Comparison of ENCODE assay signal across 22 cellular contexts in genomic region chr6:152180601-152181000, GRCh38.
DNase-seq lines count a peak whose midpoint lies in the region; ATAC-seq, FAIRE-seq and TF ChIP-seq lines count a peak whose summit lies in the region.
"Had no signal": no experiment of that assay in that cellular context is flagged by ENCODE, and none has a peak within 500 bp of the region (broad histone marks: within the 10 kb centered on the region; RNA-seq: fewer than 3 reads in every experiment).

No MANE protein-coding gene starts in this region.

- TF ChIP-seq EP300 in HepG2 (IDR thresholded peaks at IDR 0.05; ENCODE audit: low read depth in 2 of 2, low read length in 2 of 2): no peak
- no peak for TF ChIP-seq EP300 in HepG2 (CRISPR knock-in tag; IDR thresholded peaks at IDR 0.05; ENCODE audit: borderline replicate concordance)

- FAIRE-seq in HepG2 (lab: Jason Lieb, UNC): no peak
- FAIRE-seq: D721Med, GM12891, GM19239, HTR-8/SVneo had no signal

- H3K27ac ChIP-seq in HepG2 (ENCODE audit: extremely low read length, insufficient read depth, low read length) (no peak overlapping the region), right lobe of liver (no peak overlapping the region)
- H3K27ac ChIP-seq: Peyer's patch had no signal

- no peaks in the 10 kb centered on the region for H3K9me3 Mint-ChIP-seq in activated CD4-positive, alpha-beta memory T cell treated with anti-CD3 and anti-CD28 coated beads for 36 hours
- H3K9me3 Mint-ChIP-seq in activated CD4-positive, alpha-beta memory T cell treated with anti-CD3 and anti-CD28 coated beads, Interleukin-2, amount 10 ng/mL, durations not matched to agents 7 days and 5 days: no peaks in the 10 kb centered on the region
- H3K9me3 Mint-ChIP-seq in activated naive CD8-positive, alpha-beta T cell treated with anti-CD3 and anti-CD28 coated beads, Interleukin-2, amount 50 U/mL, for 24 hours: no peaks in the 10 kb centered on the region
- no peaks in the 10 kb centered on the region for H3K9me3 Mint-ChIP-seq in natural killer cell treated with Interleukin-12 subunit alpha and Interleukin-12 subunit beta and Interleukin-15 and Interleukin-18, amount 100 ng/mL, for 72 hours
- H3K9me3 Mint-ChIP-seq: GM23338, IgD-negative memory B cell had no signal

- H3K4me1 ChIP-seq in HepG2 (ENCODE audit: insufficient read depth, low read length) (peaks cover 5% of the 10 kb centered on the region; the same call in 1 of the 2 replicates), right lobe of liver (no peaks in the 10 kb centered on the region)
- H3K4me1 ChIP-seq: BE2C, Peyer's patch had no signal

- ATAC-seq in HepG2 (no peak), right lobe of liver (no peak)
- no peak for ATAC-seq in activated naive CD8-positive, alpha-beta T cell treated with anti-CD3 and anti-CD28 coated beads, Interleukin-2, amount 50 U/mL, for 24 hours
- no peak for ATAC-seq in natural killer cell treated with Interleukin-12 subunit alpha and Interleukin-12 subunit beta and Interleukin-15 and Interleukin-18, amount 100 ng/mL, for 72 hours
- ATAC-seq: GM23338, Right ventricle myocardium inferior had no signal

- no peaks in the 10 kb centered on the region for H3K27me3 Mint-ChIP-seq in activated CD4-positive, alpha-beta memory T cell treated with anti-CD3 and anti-CD28 coated beads for 36 hours
- no peaks in the 10 kb centered on the region for H3K27me3 Mint-ChIP-seq in activated CD4-positive, alpha-beta memory T cell treated with anti-CD3 and anti-CD28 coated beads, Interleukin-2, amount 10 ng/mL, durations not matched to agents 7 days and 5 days
- H3K27me3 Mint-ChIP-seq in activated naive CD8-positive, alpha-beta T cell treated with anti-CD3 and anti-CD28 coated beads, Interleukin-2, amount 50 U/mL, for 24 hours: no peaks in the 10 kb centered on the region
- H3K27me3 Mint-ChIP-seq in natural killer cell treated with Interleukin-12 subunit alpha and Interleukin-12 subunit beta and Interleukin-15 and Interleukin-18, amount 100 ng/mL, for 72 hours: no peaks in the 10 kb centered on the region
- H3K27me3 Mint-ChIP-seq: IgD-negative memory B cell had no signal

- H3K27ac Mint-ChIP-seq in activated CD4-positive, alpha-beta memory T cell treated with anti-CD3 and anti-CD28 coated beads for 36 hours: peak overlapping the region; percentile 58
- no peak overlapping the region for H3K27ac Mint-ChIP-seq in activated CD4-positive, alpha-beta memory T cell treated with anti-CD3 and anti-CD28 coated beads, Interleukin-2, amount 10 ng/mL, durations not matched to agents 7 days and 5 days
- peak overlapping the region; percentile 17 for H3K27ac Mint-ChIP-seq in activated naive CD8-positive, alpha-beta T cell treated with anti-CD3 and anti-CD28 coated beads, Interleukin-2, amount 50 U/mL, for 24 hours
- peak overlapping the region; percentile 1 to 7 for H3K27ac Mint-ChIP-seq in natural killer cell treated with Interleukin-12 subunit alpha and Interleukin-12 subunit beta and Interleukin-15 and Interleukin-18, amount 100 ng/mL, for 72 hours
- H3K27ac Mint-ChIP-seq: GM23338 had no signal

- CTCF ChIA-PET in activated CD4-positive, alpha-beta memory T cell treated with anti-CD3 and anti-CD28 coated beads for 36 hours (lab: Charles Lee): no interaction called here
- CTCF ChIA-PET in activated CD4-positive, alpha-beta memory T cell treated with anti-CD3 and anti-CD28 coated beads, Interleukin-2, amount 10 ng/mL, durations not matched to agents 7 days and 5 days (lab: Charles Lee): interaction anchor here (0.7 kb wide), 1 partner anchor 1882 kb away, joined by 3 read pairs; no protein-coding TSS in a partner anchor
- CTCF ChIA-PET in HepG2 (lab: Yijun Ruan, JAX; ENCODE audit: low intra/inter-chr PET ratio, low total read pairs): no interaction called here

- no TSS peak for BruUV-seq in HepG2 (replicated peaks; lab: Mats Ljungman, UMichigan)

- in situ Hi-C loops in HepG2 (cut with HindIII; ENCODE audit: extremely low pct_ligation_motif_present, low pct_unique_long_range_greater_than_20kb) (no loop called here), ACHN (cut with HindIII; ENCODE audit: low pct_ligation_motif_present, low pct_unique_long_range_greater_than_20kb, low sequenced_read_pairs) (no loop called here)

- no peak overlapping the region for H2AFZ ChIP-seq in HepG2 (ENCODE audit: low read length)
- H2AFZ ChIP-seq: GM23338 had no signal

- H3K36me3 ChIP-seq in HepG2 (replicated peaks in 1 of 2; ENCODE audit: control insufficient read depth in 1 of 2, insufficient read depth in 2 of 2, low read length in 2 of 2): peaks cover 0 to 3% of the 10 kb centered on the region in 2 experiments; a peak in 1 of 5 replicates
- peaks cover 0 to 9% (median 4%) of the 10 kb centered on the region in 4 donors for H3K36me3 ChIP-seq in right lobe of liver
- H3K36me3 ChIP-seq: BE2C, Peyer's patch had no signal

- H3K79me2 ChIP-seq in HepG2 (ENCODE audit: insufficient read depth, low read length): no peaks in the 10 kb centered on the region

- H3K9ac ChIP-seq in HepG2 (ENCODE audit: insufficient read depth, low read depth, low read length): no peak overlapping the region

- H3K9me3 ChIP-seq in HepG2 (ENCODE audit: low read length) (no peaks in the 10 kb centered on the region), right lobe of liver (no peaks in the 10 kb centered on the region)
- H3K9me3 ChIP-seq: BE2C, Peyer's patch had no signal

- H3K4me1 Mint-ChIP-seq in activated CD4-positive, alpha-beta memory T cell treated with anti-CD3 and anti-CD28 coated beads for 36 hours (ENCODE audit: low read depth): peaks cover 50% of the 10 kb centered on the region
- H3K4me1 Mint-ChIP-seq in activated CD4-positive, alpha-beta memory T cell treated with anti-CD3 and anti-CD28 coated beads, Interleukin-2, amount 10 ng/mL, durations not matched to agents 7 days and 5 days: peaks cover 41% of the 10 kb centered on the region
- peaks cover 47% of the 10 kb centered on the region for H3K4me1 Mint-ChIP-seq in activated naive CD8-positive, alpha-beta T cell treated with anti-CD3 and anti-CD28 coated beads, Interleukin-2, amount 50 U/mL, for 24 hours
- H3K4me1 Mint-ChIP-seq in natural killer cell treated with Interleukin-12 subunit alpha and Interleukin-12 subunit beta and Interleukin-15 and Interleukin-18, amount 100 ng/mL, for 72 hours (ENCODE audit: low read depth in 2 of 2): peaks cover 28 to 58% of the 10 kb centered on the region in 2 donors
- H3K4me1 Mint-ChIP-seq: GM23338 had no signal

- H4K20me1 ChIP-seq in HepG2 (ENCODE audit: insufficient read depth, low read length): no peaks in the 10 kb centered on the region

- TF ChIP-seq RAD21 in HepG2 (CRISPR knock-in tag; IDR thresholded peaks at IDR 0.05): no peak

- DNase-seq in activated CD4-positive, alpha-beta memory T cell treated with anti-CD3 and anti-CD28 coated beads for 36 hours: no peak
- no peak for DNase-seq in activated CD4-positive, alpha-beta memory T cell treated with anti-CD3 and anti-CD28 coated beads, Interleukin-2, amount 10 ng/mL, durations not matched to agents 7 days and 5 days
- DNase-seq in HepG2 (ENCODE audit: low spot score) (no peak), right lobe of liver (no peak), ACHN (no peak), NCI-H2081 treated with DMSO at 0.1 percent for 48 hours (lab: John Stamatoyannopoulos, UW) (no peak)
- no peak for DNase-seq in activated naive CD8-positive, alpha-beta T cell treated with anti-CD3 and anti-CD28 coated beads, Interleukin-2, amount 50 U/mL, for 24 hours
- no peak for DNase-seq in natural killer cell treated with Interleukin-12 subunit alpha and Interleukin-12 subunit beta and Interleukin-15 and Interleukin-18, amount 100 ng/mL, for 72 hours (ENCODE audit: low spot score)
- DNase-seq: 8988T, BE2C, HCEC 1CT, NCI-H1092 treated with DMSO at 0.1 percent for 48 hours, NCI-H146, NCI-H2081, Peyer's patch had no signal

- WGBS in HepG2 (ENCODE audit: low lambda C conversion rate): 91% methylated on average over 5 of the region's 5 CpGs
- WGBS in right lobe of liver (ENCODE audit: insufficient coverage, low coverage, low lambda C conversion rate, missing lambda C conversion rate): 92% methylated on average over 5 of the region's 5 CpGs

- H3K4me3 Mint-ChIP-seq in activated CD4-positive, alpha-beta memory T cell treated with anti-CD3 and anti-CD28 coated beads for 36 hours: no peak overlapping the region
- no peak overlapping the region for H3K4me3 Mint-ChIP-seq in activated CD4-positive, alpha-beta memory T cell treated with anti-CD3 and anti-CD28 coated beads, Interleukin-2, amount 10 ng/mL, durations not matched to agents 7 days and 5 days
- no peak overlapping the region for H3K4me3 Mint-ChIP-seq in activated naive CD8-positive, alpha-beta T cell treated with anti-CD3 and anti-CD28 coated beads, Interleukin-2, amount 50 U/mL, for 24 hours
- H3K4me3 Mint-ChIP-seq in natural killer cell treated with Interleukin-12 subunit alpha and Interleukin-12 subunit beta and Interleukin-15 and Interleukin-18, amount 100 ng/mL, for 72 hours: peak overlapping the region; percentile 4
- H3K4me3 Mint-ChIP-seq: GM23338 had no signal

- H3K27me3 ChIP-seq in HepG2 (ENCODE audit: control insufficient read depth in 1 of 2, insufficient read depth in 2 of 2, low read length in 2 of 2) (no peaks in the 10 kb centered on the region), right lobe of liver (no peaks in the 10 kb centered on the region)
- H3K27me3 ChIP-seq: BE2C, Peyer's patch had no signal

- H3K36me3 Mint-ChIP-seq in activated CD4-positive, alpha-beta memory T cell treated with anti-CD3 and anti-CD28 coated beads for 36 hours: peaks cover 18% of the 10 kb centered on the region
- peaks cover 38% of the 10 kb centered on the region for H3K36me3 Mint-ChIP-seq in activated CD4-positive, alpha-beta memory T cell treated with anti-CD3 and anti-CD28 coated beads, Interleukin-2, amount 10 ng/mL, durations not matched to agents 7 days and 5 days (ENCODE audit: low read depth)
- H3K36me3 Mint-ChIP-seq in activated naive CD8-positive, alpha-beta T cell treated with anti-CD3 and anti-CD28 coated beads, Interleukin-2, amount 50 U/mL, for 24 hours (ENCODE audit: low read depth): peaks cover 14% of the 10 kb centered on the region
- peaks cover 23% of the 10 kb centered on the region for H3K36me3 Mint-ChIP-seq in natural killer cell treated with Interleukin-12 subunit alpha and Interleukin-12 subunit beta and Interleukin-15 and Interleukin-18, amount 100 ng/mL, for 72 hours

- H3K4me2 ChIP-seq in HepG2 (ENCODE audit: low read depth, low read length): no peak overlapping the region
- H3K4me2 ChIP-seq: GM23338 had no signal

- POLR2A ChIA-PET in activated CD4-positive, alpha-beta memory T cell treated with anti-CD3 and anti-CD28 coated beads for 36 hours (lab: Charles Lee): interaction anchor here (1.0 kb wide), 1 partner anchor 13 kb away, joined by 3 read pairs; no protein-coding TSS in a partner anchor
- POLR2A ChIA-PET in activated CD4-positive, alpha-beta memory T cell treated with anti-CD3 and anti-CD28 coated beads, Interleukin-2, amount 10 ng/mL, durations not matched to agents 7 days and 5 days (lab: Charles Lee): interaction anchor here (1.0 kb wide), 1 partner anchor 803 kb away, joined by 3 read pairs; the partner anchor contains the start of gene FBXO5
- POLR2A ChIA-PET in HepG2 (lab: Yijun Ruan, JAX): no interaction called here

- TF ChIP-seq CTCF in HepG2 (CRISPR knock-in tag; IDR thresholded peaks at IDR 0.05): no peak
- no peak for TF ChIP-seq CTCF in right lobe of liver (IDR thresholded peaks at IDR 0.05)

- H3K4me3 ChIP-seq in HepG2 (replicated peaks in 1 of 3; ENCODE audit: insufficient read depth in 1 of 3, low read depth in 2 of 3, low read length in 3 of 3) (no peak overlapping the region), right lobe of liver (no peak overlapping the region)
- H3K4me3 ChIP-seq: GM23338, Peyer's patch had no signal

- intact Hi-C loops in activated CD4-positive, alpha-beta memory T cell treated with anti-CD3 and anti-CD28 coated beads for 36 hours (cut with micrococcal nuclease): loop anchor here (5.0 kb wide), 1 partner anchor 822 kb away; the partner anchor contains the start of gene MTRF1L
- intact Hi-C loops in HepG2 (cut with micrococcal nuclease; ENCODE audit: unreplicated experiment): no loop called here
- intact Hi-C loops in right lobe of liver (cut with DNase I): no loop called here

- TF ChIP-seq POLR2A in HepG2 (IDR thresholded peaks at IDR 0.05; ENCODE audit: insufficient read depth in 1 of 2, low read depth in 2 of 2, low read length in 2 of 2) (no peak), right lobe of liver (IDR thresholded peaks at IDR 0.05) (no peak)
